1 cellular context compared by ENCODE assay signal in the genomic region with DNA sequence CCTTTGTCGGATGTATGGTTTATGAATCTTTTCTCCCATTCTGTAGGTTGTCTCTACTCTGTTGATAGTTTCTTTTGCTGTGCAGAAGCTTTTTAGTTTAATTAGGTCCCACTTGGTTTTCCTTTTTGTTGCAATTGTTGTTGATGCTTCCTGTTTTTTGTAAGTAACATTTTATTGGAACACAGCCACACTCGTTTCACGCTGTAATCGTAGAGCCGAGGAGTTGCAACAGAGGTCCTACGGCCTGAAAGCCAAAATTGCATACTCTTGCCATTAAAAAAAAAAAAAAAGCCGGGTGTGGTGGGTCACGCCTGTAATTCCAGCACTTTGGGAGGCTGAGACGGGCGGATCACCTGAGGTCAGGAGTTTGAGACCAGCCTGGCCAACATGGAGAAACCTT. TPM values are rescaled to one million over a fixed set of nuclear protein-coding genes. Genes with fewer than 3 reads are reported as not detected.
"Had no signal": no experiment of that assay in that cellular context is flagged by ENCODE, and none has a peak within 500 bp of the region (broad histone marks: within the 10 kb centered on the region; RNA-seq: fewer than 3 reads in every experiment).

No MANE protein-coding gene starts in this region.

RNA-seq across cellular contexts. Expression of a gene that starts 40.9 kb away (rescaled TPM):
- polyA plus RNA-seq: IgD-negative memory B cell had no signal
